In genomic region chr2:194333091-194333490, GRCh38 we compare ENCODE assay signal across 15 cellular contexts.
"Had no signal": no experiment of that assay in that cellular context is flagged by ENCODE, and none has a peak within 500 bp of the region (broad histone marks: within the 10 kb centered on the region; RNA-seq: fewer than 3 reads in every experiment).

No MANE protein-coding gene starts in this region.

- H3K79me2 ChIP-seq: parathyroid adenoma had no signal

- H3K27ac ChIP-seq: breast epithelium, parathyroid adenoma, stomach, thoracic aorta had no signal

- DNase-seq: activated CD4-positive, alpha-beta memory T cell treated with anti-CD3 and anti-CD28 coated beads for 36 hours; activated CD4-positive, alpha-beta T cell treated with anti-CD3 and anti-CD28 coated beads for 1 hour; activated T-cell treated with anti-CD3 and anti-CD28 coated beads, Interleukin-2, amount 50 U/mL, for 72 hours; aorta; endodermal cell; immature natural killer cell; left cardiac atrium; midbrain; naive B cell; stimulated activated CD4-positive, alpha-beta T cell treated with anti-CD3 and anti-CD28 coated beads, Interleukin-15, amount 100 ng/mL, for 24 hours; stomach had no signal

- H3K36me3 ChIP-seq: breast epithelium, stomach, thoracic aorta had no signal

- H3K4me1 ChIP-seq: breast epithelium, parathyroid adenoma, stomach had no signal

- H3K4me3 ChIP-seq: breast epithelium, lung, stomach, thoracic aorta had no signal

- ATAC-seq: activated T-cell treated with anti-CD3 and anti-CD28 coated beads, Interleukin-2, amount 50 U/mL, for 72 hours; left cardiac atrium had no signal

- H3K27me3 ChIP-seq: breast epithelium, stomach had no signal

- H2AFZ ChIP-seq: parathyroid adenoma had no signal

- H3K9me3 ChIP-seq: breast epithelium, thoracic aorta had no signal

- H3K9ac ChIP-seq: parathyroid adenoma had no signal
